19 cellular contexts compared by ENCODE assay signal in the genomic region with DNA sequence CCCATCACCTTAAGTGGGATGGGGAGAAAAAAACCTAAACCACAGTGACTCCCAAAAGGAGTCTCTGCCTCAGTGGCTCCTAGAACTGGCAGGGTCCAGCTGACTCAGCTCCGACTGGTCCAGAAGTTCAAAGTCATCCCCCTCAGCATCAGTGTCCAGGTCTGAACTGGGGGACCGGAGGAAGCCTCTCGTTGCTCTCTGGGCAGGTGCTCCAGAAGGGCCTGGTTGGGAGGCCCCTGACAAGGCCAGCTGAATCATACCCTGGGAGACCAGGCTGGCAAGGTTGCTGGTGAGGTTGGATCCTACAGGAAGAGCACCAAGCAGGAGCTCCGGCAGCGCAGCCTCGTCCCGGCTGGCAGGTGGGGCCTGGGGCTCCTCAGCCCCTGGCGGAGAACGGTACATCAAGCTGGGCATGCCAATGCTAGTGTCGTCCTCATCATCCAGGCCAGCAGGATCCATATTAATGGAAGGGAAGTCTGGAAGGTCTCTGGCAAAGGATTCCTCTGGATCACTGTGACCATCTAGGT. TPM values are rescaled to one million over a fixed set of nuclear protein-coding genes. Genes with fewer than 3 reads are reported as not detected.
DNase-seq lines count a peak whose midpoint lies in the region; ATAC-seq, FAIRE-seq and TF ChIP-seq lines count a peak whose summit lies in the region.
"Had no signal": no experiment of that assay in that cellular context is flagged by ENCODE, and none has a peak within 500 bp of the region (broad histone marks: within the 10 kb centered on the region; RNA-seq: fewer than 3 reads in every experiment).

No MANE protein-coding gene starts in this region.

- TF ChIP-seq CTCF in HepG2 (CRISPR knock-in tag; IDR thresholded peaks at IDR 0.05): no peak
- no peak for TF ChIP-seq CTCF in right lobe of liver (IDR thresholded peaks at IDR 0.05)
- TF ChIP-seq CTCF in activated B cell treated with CpG ODN at 0.5 μM for 24 hours (IDR thresholded peaks at IDR 0.05): no peak

- no peak overlapping the region for H3K9ac ChIP-seq in HepG2 (ENCODE audit: insufficient read depth, low read depth, low read length)

- peaks cover 80% of the 10 kb centered on the region for H3K36me3 Mint-ChIP-seq in activated B cell treated with CpG ODN at 0.5 μM for 24 hours (ENCODE audit: low read depth)
- H3K36me3 Mint-ChIP-seq in stimulated activated memory B cell treated with anti-CD40 and anti-IgM and Interleukin-4, amounts not matched to agents 10 μg/mL and 1 μg/mL and 100 μg/mL, for 72 hours: peaks cover 53% of the 10 kb centered on the region

- BruUV-seq in HepG2 (replicated peaks; lab: Mats Ljungman, UMichigan): no TSS peak

- intact Hi-C loops in HepG2 (cut with micrococcal nuclease; ENCODE audit: unreplicated experiment): no loop called here
- intact Hi-C loops in right lobe of liver (cut with DNase I): loop anchor here in 1 of 2 donors (10.0 kb wide), 1 partner anchor 103 kb away; the partner anchor contains the start of genes CCR10 and CNTNAP1
- intact Hi-C loops in activated B cell treated with CpG ODN at 0.5 μM for 24 hours (cut with micrococcal nuclease): no loop called here

- no peak overlapping the region for H3K4me2 ChIP-seq in HepG2 (ENCODE audit: low read depth, low read length)
- H3K4me2 ChIP-seq: GM23338 had no signal

- no peak for TF ChIP-seq POLR2A in HepG2 (IDR thresholded peaks at IDR 0.05; ENCODE audit: insufficient read depth in 1 of 2, low read depth in 2 of 2, low read length in 2 of 2)
- no peak for TF ChIP-seq POLR2A in right lobe of liver (IDR thresholded peaks at IDR 0.05)

- peaks cover 42% of the 10 kb centered on the region for H3K4me1 Mint-ChIP-seq in activated B cell treated with CpG ODN at 0.5 μM for 24 hours
- peaks cover 45% of the 10 kb centered on the region for H3K4me1 Mint-ChIP-seq in stimulated activated memory B cell treated with anti-CD40 and anti-IgM and Interleukin-4, amounts not matched to agents 10 μg/mL and 1 μg/mL and 100 μg/mL, for 72 hours

- H3K36me3 ChIP-seq in HepG2 (replicated peaks in 1 of 2; ENCODE audit: control insufficient read depth in 1 of 2, insufficient read depth in 2 of 2, low read length in 2 of 2) (peaks cover 39 to 72% of the 10 kb centered on the region in 2 experiments), right lobe of liver (peaks cover 9 to 62% (median 27%) of the 10 kb centered on the region in 4 donors)

- H3K9me3 ChIP-seq in HepG2 (ENCODE audit: low read length) (no peaks in the 10 kb centered on the region), right lobe of liver (no peaks in the 10 kb centered on the region)
- H3K9me3 ChIP-seq: Caco-2 had no signal

- H4K20me1 ChIP-seq in HepG2 (ENCODE audit: insufficient read depth, low read length): no peaks in the 10 kb centered on the region

- H3K79me2 ChIP-seq in HepG2 (ENCODE audit: insufficient read depth, low read length): peaks cover 14% of the 10 kb centered on the region

- H3K4me3 ChIP-seq in HepG2 (replicated peaks in 1 of 3; ENCODE audit: insufficient read depth in 1 of 3, low read depth in 2 of 3, low read length in 3 of 3): no peak overlapping the region
- no peak overlapping the region for H3K4me3 ChIP-seq in right lobe of liver
- H3K4me3 ChIP-seq: GM23338 had no signal

- no peak for FAIRE-seq in HepG2 (lab: Jason Lieb, UNC)
- FAIRE-seq: G401.6, GM12892, GM19239 had no signal

- DNase-seq in HepG2 (ENCODE audit: low spot score) (no peak), right lobe of liver (no peak), activated B cell treated with CpG ODN at 0.5 μM for 24 hours (no peak), COLO668 (lab: John Stamatoyannopoulos, UW; ENCODE audit: unreplicated experiment) (no peak), NK-92 (lab: John Stamatoyannopoulos, UW; ENCODE audit: unreplicated experiment) (no peak)
- DNase-seq: C1 segment of cervical spinal cord; Caco-2; CD4-positive, alpha-beta memory T cell; DMS153; DND-41; H9; HFFc6 had no signal

- no peak for TF ChIP-seq RAD21 in HepG2 (CRISPR knock-in tag; IDR thresholded peaks at IDR 0.05)

- 94% methylated on average over 5 of the region's 10 CpGs for WGBS in HepG2 (ENCODE audit: low lambda C conversion rate)
- WGBS in right lobe of liver (ENCODE audit: insufficient coverage, low coverage, low lambda C conversion rate, missing lambda C conversion rate): 100% methylated on average over 2 of the region's 10 CpGs

- H3K27me3 ChIP-seq in HepG2 (ENCODE audit: control insufficient read depth in 1 of 2, insufficient read depth in 2 of 2, low read length in 2 of 2) (no peaks in the 10 kb centered on the region; a peak in 1 of 5 replicates), right lobe of liver (no peaks in the 10 kb centered on the region)

- peak overlapping the region; percentile 30 for H3K27ac Mint-ChIP-seq in activated B cell treated with CpG ODN at 0.5 μM for 24 hours
- peak overlapping the region; percentile 58 for H3K27ac Mint-ChIP-seq in stimulated activated memory B cell treated with anti-CD40 and anti-IgM and Interleukin-4, amounts not matched to agents 10 μg/mL and 1 μg/mL and 100 μg/mL, for 72 hours
- H3K27ac Mint-ChIP-seq: GM23338, H9, HFFc6 had no signal

- H3K27ac ChIP-seq in HepG2 (ENCODE audit: extremely low read length, insufficient read depth, low read length) (no peak overlapping the region), right lobe of liver (no peak overlapping the region)

- H2AFZ ChIP-seq in HepG2 (ENCODE audit: low read length): no peak overlapping the region
- H2AFZ ChIP-seq: GM23338 had no signal

- CTCF ChIA-PET in HepG2 (lab: Yijun Ruan, JAX; ENCODE audit: low intra/inter-chr PET ratio, low total read pairs): no interaction called here
- CTCF ChIA-PET in activated B cell treated with CpG ODN at 0.5 μM for 24 hours (lab: Charles Lee): interaction anchor here (0.6 to 1.3 kb wide), 2 partner anchors 98 to 182 kb away, joined by 3 to 4 read pairs; no protein-coding TSS in a partner anchor

- no peaks in the 10 kb centered on the region for H3K27me3 Mint-ChIP-seq in activated B cell treated with CpG ODN at 0.5 μM for 24 hours
- no peaks in the 10 kb centered on the region for H3K27me3 Mint-ChIP-seq in stimulated activated memory B cell treated with anti-CD40 and anti-IgM and Interleukin-4, amounts not matched to agents 10 μg/mL and 1 μg/mL and 100 μg/mL, for 72 hours
- H3K27me3 Mint-ChIP-seq: CD4-positive, alpha-beta memory T cell had no signal

- H3K4me1 ChIP-seq in HepG2 (ENCODE audit: insufficient read depth, low read length): peaks cover 11% of the 10 kb centered on the region
- peaks cover 0 to 15% (median 6%) of the 10 kb centered on the region in 4 donors for H3K4me1 ChIP-seq in right lobe of liver

- ATAC-seq in HepG2 (no peak), right lobe of liver (no peak), activated B cell treated with CpG ODN at 0.5 μM for 24 hours (ENCODE audit: low read depth) (no peak), GM18520 (IDR thresholded peaks at IDR 0.05; ENCODE audit: unreplicated experiment) (no peak)
- ATAC-seq in stimulated activated memory B cell treated with anti-CD40 and anti-IgM and Interleukin-4, amounts not matched to agents 10 μg/mL and 1 μg/mL and 100 μg/mL, for 72 hours: no peak
- ATAC-seq: GM23338, HCT116 had no signal

- POLR2A ChIA-PET in HepG2 (lab: Yijun Ruan, JAX) (interaction anchor here (0.5 to 2.9 kb wide), 2 partner anchors 27 to 182 kb away, joined by 3 to 11 read pairs; partner anchors contain the start of genes RETREG3 and TUBG1), activated B cell treated with CpG ODN at 0.5 μM for 24 hours (lab: Charles Lee) (interaction anchor here (0.5 kb wide), 1 partner anchor 161 kb away, joined by 4 read pairs; no protein-coding TSS in a partner anchor)

- in situ Hi-C loops in HepG2 (cut with HindIII; ENCODE audit: extremely low pct_ligation_motif_present, low pct_unique_long_range_greater_than_20kb): no loop called here

- TF ChIP-seq EP300 in HepG2 (IDR thresholded peaks at IDR 0.05; ENCODE audit: low read depth in 2 of 2, low read length in 2 of 2): no peak
- no peak for TF ChIP-seq EP300 in HepG2 (CRISPR knock-in tag; IDR thresholded peaks at IDR 0.05; ENCODE audit: borderline replicate concordance)

- no peak overlapping the region for H3K4me3 Mint-ChIP-seq in activated B cell treated with CpG ODN at 0.5 μM for 24 hours
- H3K4me3 Mint-ChIP-seq in stimulated activated memory B cell treated with anti-CD40 and anti-IgM and Interleukin-4, amounts not matched to agents 10 μg/mL and 1 μg/mL and 100 μg/mL, for 72 hours: no peak overlapping the region
- H3K4me3 Mint-ChIP-seq: GM23338, H9, HFFc6 had no signal

- H3K9me3 Mint-ChIP-seq in activated B cell treated with CpG ODN at 0.5 μM for 24 hours: no peaks in the 10 kb centered on the region
- H3K9me3 Mint-ChIP-seq in stimulated activated memory B cell treated with anti-CD40 and anti-IgM and Interleukin-4, amounts not matched to agents 10 μg/mL and 1 μg/mL and 100 μg/mL, for 72 hours: no peaks in the 10 kb centered on the region
- H3K9me3 Mint-ChIP-seq: GM23338, H9, HFFc6 had no signal

RNA-seq across cellular contexts. Expression of gene PSMC3IP, which starts 4.3 kb away (rescaled TPM):
- total RNA-seq in HepG2 (2016; rRNA removed; fragmentation: Illumina TruSeq; extraction: Trizol) (20.1 and 22.4 TPM in 2 replicates), right lobe of liver (1 to 10 TPM in 2 of 6 experiments, under 1 TPM in 4; 0.26 to 2.4 (median 0.76) TPM), activated B cell treated with CpG ODN at 0.5 μM for 24 hours (9.0 and 10.8 TPM in 2 replicates)
- total RNA-seq in HepG2 (2016; cell fraction: cytosol; rRNA removed; fragmentation: Illumina TruSeq; extraction: Trizol; ENCODE audit: low read depth): 25.7 and 27.1 TPM in 2 replicates
- 19.5 and 23.7 TPM in 2 replicates for total RNA-seq in HepG2 (2016; cell fraction: insoluble cytoplasmic fraction; rRNA removed; fragmentation: Illumina TruSeq; extraction: Trizol)
- 36.3 and 38.4 TPM in 2 replicates for total RNA-seq in HepG2 (2016; cell fraction: membrane; rRNA removed; fragmentation: Illumina TruSeq; extraction: Trizol)
- 19.9 and 24.0 TPM in 2 replicates for total RNA-seq in HepG2 (2016; cell fraction: nucleus; rRNA removed; fragmentation: Illumina TruSeq; extraction: Trizol)
- polyA plus RNA-seq in HepG2 (2011; rRNA removed): 5.5 and 6.5 TPM in 2 replicates
- polyA plus RNA-seq in HepG2 (2011; cell fraction: cytosol; rRNA removed): 3.1 and 3.3 TPM in 2 replicates
- polyA plus RNA-seq in HepG2 (2011; cell fraction: nucleus; rRNA removed): 15.1 and 18.7 TPM in 2 replicates
- polyA plus RNA-seq in HepG2 (2012): 6.5 and 8.5 TPM in 2 replicates
- polyA plus RNA-seq in HepG2 (2016; cell fraction: cytosol; fragmentation: Illumina TruSeq; extraction: Trizol; ENCODE audit: low read depth): 36.9 and 41.0 TPM in 2 replicates
- 31.0 and 31.1 TPM in 2 replicates for polyA plus RNA-seq in HepG2 (2016; cell fraction: insoluble cytoplasmic fraction; fragmentation: Illumina TruSeq; extraction: Trizol; ENCODE audit: low read depth)
- polyA plus RNA-seq in HepG2 (2016; cell fraction: membrane; fragmentation: Illumina TruSeq; extraction: Trizol; ENCODE audit: low read depth): 41.0 and 42.1 TPM in 2 replicates
- 56.5 and 60.1 TPM in 2 replicates for polyA plus RNA-seq in HepG2 (2016; cell fraction: nucleus; fragmentation: Illumina TruSeq; extraction: Trizol; ENCODE audit: insufficient read depth, low read depth)
- 2.7 and 15.4 TPM in 2 replicates for polyA minus RNA-seq in HepG2 (2011; rRNA and poly(A)+ RNA removed; ENCODE audit: low replicate concordance)
- polyA minus RNA-seq in HepG2 (2011; cell fraction: cytosol; rRNA and poly(A)+ RNA removed): 1.6 and 2.4 TPM in 2 replicates
- polyA minus RNA-seq in HepG2 (2011; cell fraction: nucleus; rRNA and poly(A)+ RNA removed): 9.1 and 9.4 TPM in 2 replicates

RNA-seq across cellular contexts. Expression of gene MLX, which starts 14.9 kb away (rescaled TPM):
- total RNA-seq in HepG2 (2016; rRNA removed; fragmentation: Illumina TruSeq; extraction: Trizol) (38.9 and 40.2 TPM in 2 replicates), right lobe of liver (10 to 100 TPM; 34.5 to 46.2 (median 35.2) TPM), activated B cell treated with CpG ODN at 0.5 μM for 24 hours (53.4 and 59.7 TPM in 2 replicates)
- 28.0 and 30.5 TPM in 2 replicates for total RNA-seq in HepG2 (2016; cell fraction: cytosol; rRNA removed; fragmentation: Illumina TruSeq; extraction: Trizol; ENCODE audit: low read depth)
- total RNA-seq in HepG2 (2016; cell fraction: insoluble cytoplasmic fraction; rRNA removed; fragmentation: Illumina TruSeq; extraction: Trizol): 37.2 and 39.5 TPM in 2 replicates
- 34.6 and 39.3 TPM in 2 replicates for total RNA-seq in HepG2 (2016; cell fraction: membrane; rRNA removed; fragmentation: Illumina TruSeq; extraction: Trizol)
- total RNA-seq in HepG2 (2016; cell fraction: nucleus; rRNA removed; fragmentation: Illumina TruSeq; extraction: Trizol): 34.5 and 44.1 TPM in 2 replicates
- polyA plus RNA-seq in HepG2 (2011; rRNA removed): 74.4 and 85.4 TPM in 2 replicates
- 53.2 and 55.1 TPM in 2 replicates for polyA plus RNA-seq in HepG2 (2011; cell fraction: cytosol; rRNA removed)
- polyA plus RNA-seq in HepG2 (2011; cell fraction: nucleus; rRNA removed): 173 and 195 TPM in 2 replicates
- polyA plus RNA-seq in HepG2 (2012): 41.9 and 49.7 TPM in 2 replicates
- 14.9 and 18.6 TPM in 2 replicates for polyA plus RNA-seq in HepG2 (2016; cell fraction: cytosol; fragmentation: Illumina TruSeq; extraction: Trizol; ENCODE audit: low read depth)
- polyA plus RNA-seq in HepG2 (2016; cell fraction: insoluble cytoplasmic fraction; fragmentation: Illumina TruSeq; extraction: Trizol; ENCODE audit: low read depth): 55.1 and 57.7 TPM in 2 replicates
- 24.6 and 25.0 TPM in 2 replicates for polyA plus RNA-seq in HepG2 (2016; cell fraction: membrane; fragmentation: Illumina TruSeq; extraction: Trizol; ENCODE audit: low read depth)
- 99.9 and 109 TPM in 2 replicates for polyA plus RNA-seq in HepG2 (2016; cell fraction: nucleus; fragmentation: Illumina TruSeq; extraction: Trizol; ENCODE audit: insufficient read depth, low read depth)
- 81.6 and 104 TPM in 2 replicates for polyA minus RNA-seq in HepG2 (2011; rRNA and poly(A)+ RNA removed; ENCODE audit: low replicate concordance)
- polyA minus RNA-seq in HepG2 (2011; cell fraction: cytosol; rRNA and poly(A)+ RNA removed): 29.7 and 33.3 TPM in 2 replicates
- 50.6 and 76.5 TPM in 2 replicates for polyA minus RNA-seq in HepG2 (2011; cell fraction: nucleus; rRNA and poly(A)+ RNA removed)

RNA-seq across cellular contexts. Expression of gene COASY, which starts 19.9 kb away (rescaled TPM):
- total RNA-seq in HepG2 (2016; rRNA removed; fragmentation: Illumina TruSeq; extraction: Trizol) (90.7 and 115 TPM in 2 replicates), right lobe of liver (10 to 100 TPM; 48.1 to 70.5 (median 60.9) TPM), activated B cell treated with CpG ODN at 0.5 μM for 24 hours (82.4 and 94.9 TPM in 2 replicates)
- 22.2 and 24.7 TPM in 2 replicates for total RNA-seq in HepG2 (2016; cell fraction: cytosol; rRNA removed; fragmentation: Illumina TruSeq; extraction: Trizol; ENCODE audit: low read depth)
- 99.1 and 105 TPM in 2 replicates for total RNA-seq in HepG2 (2016; cell fraction: insoluble cytoplasmic fraction; rRNA removed; fragmentation: Illumina TruSeq; extraction: Trizol)
- total RNA-seq in HepG2 (2016; cell fraction: membrane; rRNA removed; fragmentation: Illumina TruSeq; extraction: Trizol): 64.5 and 68.5 TPM in 2 replicates
- 102 and 126 TPM in 2 replicates for total RNA-seq in HepG2 (2016; cell fraction: nucleus; rRNA removed; fragmentation: Illumina TruSeq; extraction: Trizol)
- 125 and 158 TPM in 2 replicates for polyA plus RNA-seq in HepG2 (2011; rRNA removed)
- polyA plus RNA-seq in HepG2 (2011; cell fraction: cytosol; rRNA removed): 60.6 and 76.3 TPM in 2 replicates
- 464 and 551 TPM in 2 replicates for polyA plus RNA-seq in HepG2 (2011; cell fraction: nucleus; rRNA removed)
- polyA plus RNA-seq in HepG2 (2012): 189 and 231 TPM in 2 replicates
- 24.2 and 25.6 TPM in 2 replicates for polyA plus RNA-seq in HepG2 (2016; cell fraction: cytosol; fragmentation: Illumina TruSeq; extraction: Trizol; ENCODE audit: low read depth)
- 120 and 149 TPM in 2 replicates for polyA plus RNA-seq in HepG2 (2016; cell fraction: insoluble cytoplasmic fraction; fragmentation: Illumina TruSeq; extraction: Trizol; ENCODE audit: low read depth)
- 59.9 and 61.3 TPM in 2 replicates for polyA plus RNA-seq in HepG2 (2016; cell fraction: membrane; fragmentation: Illumina TruSeq; extraction: Trizol; ENCODE audit: low read depth)
- 256 and 260 TPM in 2 replicates for polyA plus RNA-seq in HepG2 (2016; cell fraction: nucleus; fragmentation: Illumina TruSeq; extraction: Trizol; ENCODE audit: insufficient read depth, low read depth)
- polyA minus RNA-seq in HepG2 (2011; rRNA and poly(A)+ RNA removed; ENCODE audit: low replicate concordance): 127 and 141 TPM in 2 replicates
- 69.1 and 69.4 TPM in 2 replicates for polyA minus RNA-seq in HepG2 (2011; cell fraction: cytosol; rRNA and poly(A)+ RNA removed)
- polyA minus RNA-seq in HepG2 (2011; cell fraction: nucleus; rRNA and poly(A)+ RNA removed): 69.1 and 80.1 TPM in 2 replicates

RNA-seq across cellular contexts. Expression of gene RETREG3, which starts 27.4 kb away (rescaled TPM):
- total RNA-seq in HepG2 (2016; rRNA removed; fragmentation: Illumina TruSeq; extraction: Trizol) (38.2 and 55.8 TPM in 2 replicates), right lobe of liver (10 to 100 TPM; 31.0 to 49.4 (median 43.2) TPM), activated B cell treated with CpG ODN at 0.5 μM for 24 hours (60.0 and 63.5 TPM in 2 replicates)
- 8.4 and 9.6 TPM in 2 replicates for total RNA-seq in HepG2 (2016; cell fraction: cytosol; rRNA removed; fragmentation: Illumina TruSeq; extraction: Trizol; ENCODE audit: low read depth)
- total RNA-seq in HepG2 (2016; cell fraction: insoluble cytoplasmic fraction; rRNA removed; fragmentation: Illumina TruSeq; extraction: Trizol): 35.0 and 57.3 TPM in 2 replicates
- total RNA-seq in HepG2 (2016; cell fraction: membrane; rRNA removed; fragmentation: Illumina TruSeq; extraction: Trizol): 32.3 and 32.6 TPM in 2 replicates
- total RNA-seq in HepG2 (2016; cell fraction: nucleus; rRNA removed; fragmentation: Illumina TruSeq; extraction: Trizol): 40.1 and 44.2 TPM in 2 replicates
- 47.0 and 50.4 TPM in 2 replicates for polyA plus RNA-seq in HepG2 (2011; rRNA removed)
- polyA plus RNA-seq in HepG2 (2011; cell fraction: cytosol; rRNA removed): 41.2 and 45.8 TPM in 2 replicates
- polyA plus RNA-seq in HepG2 (2011; cell fraction: nucleus; rRNA removed): 28.7 and 40.6 TPM in 2 replicates
- polyA plus RNA-seq in HepG2 (2012): 19.7 and 20.8 TPM in 2 replicates
- polyA plus RNA-seq in HepG2 (2016; cell fraction: cytosol; fragmentation: Illumina TruSeq; extraction: Trizol; ENCODE audit: low read depth): 3.6 and 3.7 TPM in 2 replicates
- 14.8 and 17.5 TPM in 2 replicates for polyA plus RNA-seq in HepG2 (2016; cell fraction: insoluble cytoplasmic fraction; fragmentation: Illumina TruSeq; extraction: Trizol; ENCODE audit: low read depth)
- 11.7 and 11.9 TPM in 2 replicates for polyA plus RNA-seq in HepG2 (2016; cell fraction: membrane; fragmentation: Illumina TruSeq; extraction: Trizol; ENCODE audit: low read depth)
- polyA plus RNA-seq in HepG2 (2016; cell fraction: nucleus; fragmentation: Illumina TruSeq; extraction: Trizol; ENCODE audit: insufficient read depth, low read depth): 44.8 and 45.2 TPM in 2 replicates
- 119 and 330 TPM in 2 replicates for polyA minus RNA-seq in HepG2 (2011; rRNA and poly(A)+ RNA removed; ENCODE audit: low replicate concordance)
- 48.1 and 69.1 TPM in 2 replicates for polyA minus RNA-seq in HepG2 (2011; cell fraction: cytosol; rRNA and poly(A)+ RNA removed)
- polyA minus RNA-seq in HepG2 (2011; cell fraction: nucleus; rRNA and poly(A)+ RNA removed): 31.2 and 43.8 TPM in 2 replicates

RNA-seq across cellular contexts. Expression of gene TUBG1, which starts 27.7 kb away (rescaled TPM):
- 137 TPM in 2 replicates for total RNA-seq in HepG2 (2016; rRNA removed; fragmentation: Illumina TruSeq; extraction: Trizol)
- total RNA-seq in HepG2 (2016; cell fraction: cytosol; rRNA removed; fragmentation: Illumina TruSeq; extraction: Trizol; ENCODE audit: low read depth): 65.3 and 68.5 TPM in 2 replicates
- total RNA-seq in HepG2 (2016; cell fraction: insoluble cytoplasmic fraction; rRNA removed; fragmentation: Illumina TruSeq; extraction: Trizol): 118 and 133 TPM in 2 replicates
- total RNA-seq in HepG2 (2016; cell fraction: membrane; rRNA removed; fragmentation: Illumina TruSeq; extraction: Trizol): 83.5 and 99.6 TPM in 2 replicates
- 65.3 and 71.5 TPM in 2 replicates for total RNA-seq in HepG2 (2016; cell fraction: nucleus; rRNA removed; fragmentation: Illumina TruSeq; extraction: Trizol)
- polyA plus RNA-seq in HepG2 (2011; rRNA removed): 74.1 and 89.3 TPM in 2 replicates
- 114 and 152 TPM in 2 replicates for polyA plus RNA-seq in HepG2 (2011; cell fraction: cytosol; rRNA removed)
- 206 and 230 TPM in 2 replicates for polyA plus RNA-seq in HepG2 (2011; cell fraction: nucleus; rRNA removed)
- polyA plus RNA-seq in HepG2 (2012): 163 and 164 TPM in 2 replicates
- polyA plus RNA-seq in HepG2 (2016; cell fraction: cytosol; fragmentation: Illumina TruSeq; extraction: Trizol; ENCODE audit: low read depth): 70.4 and 79.1 TPM in 2 replicates
- 164 and 224 TPM in 2 replicates for polyA plus RNA-seq in HepG2 (2016; cell fraction: insoluble cytoplasmic fraction; fragmentation: Illumina TruSeq; extraction: Trizol; ENCODE audit: low read depth)
- polyA plus RNA-seq in HepG2 (2016; cell fraction: membrane; fragmentation: Illumina TruSeq; extraction: Trizol; ENCODE audit: low read depth): 82.1 and 83.3 TPM in 2 replicates
- polyA plus RNA-seq in HepG2 (2016; cell fraction: nucleus; fragmentation: Illumina TruSeq; extraction: Trizol; ENCODE audit: insufficient read depth, low read depth): 151 and 152 TPM in 2 replicates
- polyA minus RNA-seq in HepG2 (2011; rRNA and poly(A)+ RNA removed; ENCODE audit: low replicate concordance): 163 and 181 TPM in 2 replicates
- polyA minus RNA-seq in HepG2 (2011; cell fraction: cytosol; rRNA and poly(A)+ RNA removed): 63.3 and 66.4 TPM in 2 replicates
- polyA minus RNA-seq in HepG2 (2011; cell fraction: nucleus; rRNA and poly(A)+ RNA removed): 45.7 and 49.9 TPM in 2 replicates
- 10 to 100 TPM; 17.9 to 44.5 (median 22.0) TPM for total RNA-seq in right lobe of liver
- total RNA-seq in activated B cell treated with CpG ODN at 0.5 μM for 24 hours: 25.0 and 26.8 TPM in 2 replicates
